In the genomic region with DNA sequence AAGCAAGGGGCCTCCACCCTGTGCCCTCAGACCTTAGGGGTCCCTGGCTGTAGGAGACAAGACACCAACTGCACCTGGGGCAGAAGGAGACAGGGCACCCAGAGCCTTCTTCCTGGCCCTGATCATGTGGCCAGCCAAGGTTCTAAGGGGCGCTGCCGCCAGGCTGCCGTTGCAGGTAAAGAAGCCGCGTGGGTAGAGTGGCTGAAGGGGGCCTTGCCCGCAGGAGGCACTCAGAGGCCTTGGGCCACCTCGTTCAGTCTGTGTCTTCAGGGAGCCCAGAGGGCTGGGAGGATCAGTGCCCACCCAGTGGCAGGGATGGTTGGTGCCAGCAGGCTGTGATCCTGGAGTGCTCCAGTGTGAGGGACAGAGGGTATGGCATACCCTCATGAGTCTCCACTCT, we compare ENCODE assay signal across 1 cellular context.
TF ChIP-seq lines count a peak whose summit lies in the region.

No MANE protein-coding gene starts in this region.

TF ChIP-seq in H1, 55 proteins besides CTCF, POLR2A, EP300 and RAD21:
- TF ChIP-seq, protein P1, sequence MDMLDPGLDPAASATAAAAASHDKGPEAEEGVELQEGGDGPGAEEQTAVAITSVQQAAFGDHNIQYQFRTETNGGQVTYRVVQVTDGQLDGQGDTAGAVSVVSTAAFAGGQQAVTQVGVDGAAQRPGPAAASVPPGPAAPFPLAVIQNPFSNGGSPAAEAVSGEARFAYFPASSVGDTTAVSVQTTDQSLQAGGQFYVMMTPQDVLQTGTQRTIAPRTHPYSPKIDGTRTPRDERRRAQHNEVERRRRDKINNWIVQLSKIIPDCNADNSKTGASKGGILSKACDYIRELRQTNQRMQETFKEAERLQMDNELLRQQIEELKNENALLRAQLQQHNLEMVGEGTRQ (IDR thresholded peaks at IDR 0.05; ENCODE audit: low read length) = no peak
- TF ChIP-seq TEAD4 (IDR thresholded peaks at IDR 0.05; ENCODE audit: low read depth, low read length) = no peak
- TF ChIP-seq ZNF274 (IDR thresholded peaks at IDR 0.05; ENCODE audit: borderline replicate concordance, extremely low read depth, low read length) = no peak
- TF ChIP-seq CEBPB (IDR thresholded peaks at IDR 0.05; ENCODE audit: low read depth, low read length) = no peak
- TF ChIP-seq SP2 (IDR thresholded peaks at IDR 0.05; ENCODE audit: low read length) = no peak
- no peak for TF ChIP-seq EGR1 (IDR thresholded peaks at IDR 0.05; ENCODE audit: borderline replicate concordance, low read depth, low read length)
- no peak for TF ChIP-seq BACH1 (IDR thresholded peaks at IDR 0.05; ENCODE audit: low read length)
- no peak for TF ChIP-seq RBBP5 (IDR thresholded peaks at IDR 0.05; ENCODE audit: borderline replicate concordance, low read depth, low read length)
- no peak for TF ChIP-seq SP4 (IDR thresholded peaks at IDR 0.05; ENCODE audit: low read length)
- TF ChIP-seq PHF8 (conservative IDR thresholded peaks at IDR 0.05; ENCODE audit: low read depth, low read length) = no peak
- TF ChIP-seq POLR2AphosphoS5 (IDR thresholded peaks at IDR 0.05; ENCODE audit: low read depth, low read length) = no peak
- no peak for TF ChIP-seq SP1 (IDR thresholded peaks at IDR 0.05; ENCODE audit: low read depth, low read length)
- TF ChIP-seq, protein P2, sequence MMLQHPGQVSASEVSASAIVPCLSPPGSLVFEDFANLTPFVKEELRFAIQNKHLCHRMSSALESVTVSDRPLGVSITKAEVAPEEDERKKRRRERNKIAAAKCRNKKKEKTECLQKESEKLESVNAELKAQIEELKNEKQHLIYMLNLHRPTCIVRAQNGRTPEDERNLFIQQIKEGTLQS (IDR thresholded peaks at IDR 0.05; ENCODE audit: insufficient read depth, low read depth, low read length) = no peak
- no peak for TF ChIP-seq ASH2L (IDR thresholded peaks at IDR 0.05; ENCODE audit: low read length)
- no peak for TF ChIP-seq SIRT6 (IDR thresholded peaks at IDR 0.05; ENCODE audit: low read length)
